In genomic region chr14:102170061-102170460, GRCh38 we compare ENCODE assay signal across 21 cellular contexts. TPM values are rescaled to one million over a fixed set of nuclear protein-coding genes. Genes with fewer than 3 reads are reported as not detected.
DNase-seq lines count a peak whose midpoint lies in the region; ATAC-seq, FAIRE-seq and TF ChIP-seq lines count a peak whose summit lies in the region.
"Had no signal": no experiment of that assay in that cellular context is flagged by ENCODE, and none has a peak within 500 bp of the region (broad histone marks: within the 10 kb centered on the region; RNA-seq: fewer than 3 reads in every experiment).

No MANE protein-coding gene starts in this region.

- H3K27ac ChIP-seq in angular gyrus (ENCODE audit: low read depth, low read length), result peak overlapping the region; percentile 80
- H3K27ac ChIP-seq: BLaER1 treated with 17β-estradiol and CSF1 and Interleukin-3, amounts not matched to agents 10 nM and 100 nM had no signal

- peaks cover 43% of the 10 kb centered on the region for H3K4me1 Mint-ChIP-seq in glutamatergic neuron (ENCODE audit: low read depth, unreplicated experiment)
- peaks cover 39% of the 10 kb centered on the region for H3K4me1 Mint-ChIP-seq in activated T-cell treated with anti-CD3 and anti-CD28 coated beads, Interleukin-2, amount 50 U/mL, for 4 hours (ENCODE audit: low read depth)
- peaks cover 19% of the 10 kb centered on the region for H3K4me1 Mint-ChIP-seq in activated T-helper 1 cell treated with anti-CD3 and anti-CD28 coated beads, Interleukin-12 subunit alpha, Interleukin-12 subunit beta, Interleukin-2, Interleukin-4 antibody, amounts not matched to agents 30 ng/mL and 10 ng/mL and 1 ng/mL, durations not matched to agents 14 hours and 24 hours and 36 hours (ENCODE audit: low read depth)

- no peak for DNase-seq in D721Med (ENCODE audit: insufficient read length, low spot score)
- DNase-seq in glutamatergic neuron, result no peak
- DNase-seq in superior temporal gyrus (ENCODE audit: extremely low spot score), result peak; percentile 25
- no peak for DNase-seq in activated T-cell treated with anti-CD3 and anti-CD28 coated beads, Interleukin-2, amount 50 U/mL, for 4 hours
- no peak for DNase-seq in 8988T
- DNase-seq in activated T-helper 1 cell treated with anti-CD3 and anti-CD28 coated beads, Interleukin-12 subunit alpha, Interleukin-12 subunit beta, Interleukin-2, Interleukin-4 antibody, amounts not matched to agents 30 ng/mL and 10 ng/mL and 1 ng/mL, durations not matched to agents 14 hours and 24 hours and 36 hours (ENCODE audit: low spot score), result no peak
- DNase-seq in cerebellum (ENCODE audit: low spot score), result no peak
- DNase-seq: CD8-positive, alpha-beta T cell; COR-L47; GDM1; HCEC 1CT had no signal

- peaks cover 5% of the 10 kb centered on the region for H3K9me3 Mint-ChIP-seq in glutamatergic neuron (ENCODE audit: unreplicated experiment)
- no peaks in the 10 kb centered on the region for H3K9me3 Mint-ChIP-seq in activated T-cell treated with anti-CD3 and anti-CD28 coated beads, Interleukin-2, amount 50 U/mL, for 4 hours
- no peaks in the 10 kb centered on the region for H3K9me3 Mint-ChIP-seq in activated T-helper 1 cell treated with anti-CD3 and anti-CD28 coated beads, Interleukin-12 subunit alpha, Interleukin-12 subunit beta, Interleukin-2, Interleukin-4 antibody, amounts not matched to agents 30 ng/mL and 10 ng/mL and 1 ng/mL, durations not matched to agents 14 hours and 24 hours and 36 hours
- H3K9me3 Mint-ChIP-seq: CD8-positive, alpha-beta T cell; IgD-negative memory B cell had no signal

- peak overlapping the region; percentile 81 for H3K27ac Mint-ChIP-seq in glutamatergic neuron (ENCODE audit: unreplicated experiment)
- no peak overlapping the region for H3K27ac Mint-ChIP-seq in activated T-helper 1 cell treated with anti-CD3 and anti-CD28 coated beads, Interleukin-12 subunit alpha, Interleukin-12 subunit beta, Interleukin-2, Interleukin-4 antibody, amounts not matched to agents 30 ng/mL and 10 ng/mL and 1 ng/mL, durations not matched to agents 14 hours and 24 hours and 36 hours
- H3K27ac Mint-ChIP-seq: B cell; CD8-positive, alpha-beta T cell; GM23338 had no signal

- H3K36me3 Mint-ChIP-seq in glutamatergic neuron (ENCODE audit: unreplicated experiment), result no peaks in the 10 kb centered on the region
- peaks cover 23% of the 10 kb centered on the region for H3K36me3 Mint-ChIP-seq in activated T-cell treated with anti-CD3 and anti-CD28 coated beads, Interleukin-2, amount 50 U/mL, for 4 hours (ENCODE audit: insufficient read depth)
- peaks cover 13% of the 10 kb centered on the region for H3K36me3 Mint-ChIP-seq in activated T-helper 1 cell treated with anti-CD3 and anti-CD28 coated beads, Interleukin-12 subunit alpha, Interleukin-12 subunit beta, Interleukin-2, Interleukin-4 antibody, amounts not matched to agents 30 ng/mL and 10 ng/mL and 1 ng/mL, durations not matched to agents 14 hours and 24 hours and 36 hours (ENCODE audit: low read depth)
- H3K36me3 Mint-ChIP-seq: IgD-negative memory B cell had no signal

- no peak for TF ChIP-seq CTCF in D721Med (IDR thresholded peaks at IDR 0.05; ENCODE audit: insufficient read depth, missing control alignments)
- no peak for TF ChIP-seq CTCF in glutamatergic neuron (IDR thresholded peaks at IDR 0.05; ENCODE audit: partially characterized antibody, unreplicated experiment)

- H3K4me3 Mint-ChIP-seq in glutamatergic neuron (ENCODE audit: unreplicated experiment), result no peak overlapping the region
- H3K4me3 Mint-ChIP-seq in activated T-cell treated with anti-CD3 and anti-CD28 coated beads, Interleukin-2, amount 50 U/mL, for 4 hours, result no peak overlapping the region
- H3K4me3 Mint-ChIP-seq in activated T-helper 1 cell treated with anti-CD3 and anti-CD28 coated beads, Interleukin-12 subunit alpha, Interleukin-12 subunit beta, Interleukin-2, Interleukin-4 antibody, amounts not matched to agents 30 ng/mL and 10 ng/mL and 1 ng/mL, durations not matched to agents 14 hours and 24 hours and 36 hours, result no peak overlapping the region
- H3K4me3 Mint-ChIP-seq: B cell; CD8-positive, alpha-beta T cell; GM23338; IgD-negative memory B cell had no signal

- FAIRE-seq in D721Med (lab: Jason Lieb, UNC), result peak; percentile 38
- FAIRE-seq: GM12892, GM18507, H54, HepG2, HTR-8/SVneo had no signal

- no peak for ATAC-seq in activated T-cell treated with anti-CD3 and anti-CD28 coated beads, Interleukin-2, amount 50 U/mL, for 4 hours
- ATAC-seq: CD8-positive, alpha-beta T cell; GM23338; HepG2 had no signal

- intact Hi-C loops in activated T-helper 1 cell treated with anti-CD3 and anti-CD28 coated beads, Interleukin-12 subunit alpha, Interleukin-12 subunit beta, Interleukin-2, Interleukin-4 antibody, amounts not matched to agents 30 ng/mL and 10 ng/mL and 1 ng/mL, durations not matched to agents 14 hours and 24 hours and 36 hours (cut with micrococcal nuclease), result no loop called here

- peaks cover 4% of the 10 kb centered on the region for H3K27me3 Mint-ChIP-seq in glutamatergic neuron (ENCODE audit: unreplicated experiment)
- no peaks in the 10 kb centered on the region for H3K27me3 Mint-ChIP-seq in activated T-cell treated with anti-CD3 and anti-CD28 coated beads, Interleukin-2, amount 50 U/mL, for 4 hours (ENCODE audit: low read depth)
- H3K27me3 Mint-ChIP-seq in activated T-helper 1 cell treated with anti-CD3 and anti-CD28 coated beads, Interleukin-12 subunit alpha, Interleukin-12 subunit beta, Interleukin-2, Interleukin-4 antibody, amounts not matched to agents 30 ng/mL and 10 ng/mL and 1 ng/mL, durations not matched to agents 14 hours and 24 hours and 36 hours (ENCODE audit: insufficient read depth), result no peaks in the 10 kb centered on the region
- H3K27me3 Mint-ChIP-seq: B cell, IgD-negative memory B cell had no signal

RNA-seq across cellular contexts. Expression of gene WDR20, which starts 30.4 kb away (rescaled TPM):
- 38.1 TPM for total RNA-seq in glutamatergic neuron (ENCODE audit: unreplicated experiment)
- total RNA-seq in activated T-cell treated with anti-CD3 and anti-CD28 coated beads, Interleukin-2, amount 50 U/mL, for 4 hours, result 10 to 100 TPM; 28.7 to 33.9 (median 29.9) TPM
- 33.9 and 34.2 TPM in 2 replicates for total RNA-seq in activated T-helper 1 cell treated with anti-CD3 and anti-CD28 coated beads, Interleukin-12 subunit alpha, Interleukin-12 subunit beta, Interleukin-2, Interleukin-4 antibody, amounts not matched to agents 30 ng/mL and 10 ng/mL and 1 ng/mL, durations not matched to agents 14 hours and 24 hours and 36 hours
- total RNA-seq in cerebellum, result 36.5 TPM
